18 cellular contexts compared by ENCODE assay signal in the genomic region with DNA sequence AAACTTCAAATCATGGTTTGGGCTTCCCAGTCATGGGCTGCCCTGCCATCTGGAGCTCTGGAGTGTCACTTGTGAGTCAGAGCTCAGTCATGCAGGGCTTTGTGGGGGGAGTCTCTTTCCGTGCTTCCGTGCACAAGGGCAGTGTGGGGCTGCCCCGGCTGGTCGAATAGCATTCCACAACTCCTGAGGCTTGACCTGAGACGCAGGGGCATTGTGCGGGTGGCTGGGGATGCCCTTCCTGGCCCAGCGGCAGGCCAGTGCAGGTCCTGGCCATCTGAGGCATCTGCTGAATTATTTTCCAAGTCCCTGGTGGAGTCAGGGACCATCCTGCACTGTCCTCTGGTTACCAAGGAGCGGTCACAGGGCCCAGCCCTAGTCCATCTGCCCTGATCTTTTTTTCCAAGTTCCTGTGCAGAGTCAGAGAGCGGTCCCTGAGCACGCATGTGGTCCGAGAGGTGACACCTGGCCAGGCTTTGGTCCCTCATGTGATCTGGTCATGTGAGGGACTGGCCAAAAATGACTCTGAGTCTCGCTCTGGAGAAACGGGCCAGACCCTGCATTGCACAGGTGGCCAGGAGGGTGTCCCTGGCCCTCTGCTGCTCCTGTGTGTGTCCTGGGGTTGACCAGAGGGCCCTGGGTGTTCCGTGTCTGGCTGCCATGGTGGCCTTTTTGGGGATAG.
DNase-seq lines count a peak whose midpoint lies in the region; FAIRE-seq and TF ChIP-seq lines count a peak whose summit lies in the region.
"Had no signal": no experiment of that assay in that cellular context is flagged by ENCODE, and none has a peak within 500 bp of the region (broad histone marks: within the 10 kb centered on the region; RNA-seq: fewer than 3 reads in every experiment).

No MANE protein-coding gene starts in this region.

- CTCF ChIA-PET in mammary epithelial cell (lab: Charles Lee; ENCODE audit: low non-redundant PET) = no interaction called here

- no peaks in the 10 kb centered on the region for H3K4me1 Mint-ChIP-seq in glutamatergic neuron (ENCODE audit: low read depth, unreplicated experiment)
- H3K4me1 Mint-ChIP-seq: natural killer cell had no signal

- H2BK120ac ChIP-seq in mesendoderm (ENCODE audit: low read depth, low read length) = no peak overlapping the region

- H3K9me3 Mint-ChIP-seq in glutamatergic neuron (ENCODE audit: unreplicated experiment) = peaks cover 23% of the 10 kb centered on the region

- dilution Hi-C loops in mammary epithelial cell (cut with HindIII; ENCODE audit: low sequenced_read_pairs) = no loop called here

- no peaks in the 10 kb centered on the region for H4K20me1 ChIP-seq in mammary epithelial cell (ENCODE audit: insufficient read depth, low read length)

- H3K4me3 ChIP-seq in mammary epithelial cell (replicated peaks in 1 of 3; ENCODE audit: insufficient read depth in 1 of 3, low read depth in 2 of 3, low read length in 3 of 3) = no peak overlapping the region
- no peak overlapping the region for H3K4me3 ChIP-seq in mesendoderm (ENCODE audit: low read length)
- H3K4me3 ChIP-seq: adrenal gland had no signal

- H2AFZ ChIP-seq in mammary epithelial cell (ENCODE audit: low read depth, low read length) = peak overlapping the region; percentile 51

- no peak overlapping the region for H3K56ac ChIP-seq in mesendoderm (ENCODE audit: low read length)

- no peaks in the 10 kb centered on the region for H3K79me2 ChIP-seq in mammary epithelial cell (ENCODE audit: insufficient read depth, low read length)
- no peaks in the 10 kb centered on the region for H3K79me2 ChIP-seq in mesendoderm (ENCODE audit: control insufficient read depth, insufficient read depth, low read length)

- H3K27me3 ChIP-seq in mammary epithelial cell (ENCODE audit: insufficient read depth, low read length) = no peaks in the 10 kb centered on the region
- no peaks in the 10 kb centered on the region for H3K27me3 ChIP-seq in mesendoderm (ENCODE audit: insufficient read depth, low read length, poor library complexity)
- H3K27me3 ChIP-seq: adrenal gland, foreskin keratinocyte had no signal

- H3K4me2 ChIP-seq in mammary epithelial cell (ENCODE audit: insufficient read depth, low read depth, low read length) = no peak overlapping the region
- no peak overlapping the region for H3K4me2 ChIP-seq in mesendoderm (ENCODE audit: low read length)

- FAIRE-seq in GM12892 (lab: Jason Lieb, UNC) = peak; percentile 91

- no peak overlapping the region for H3K23ac ChIP-seq in mesendoderm (ENCODE audit: low read length)

- WGBS in mammary epithelial cell (ENCODE audit: low coverage, missing lambda C conversion rate) = 66% methylated on average over 13 of the region's 14 CpGs
- WGBS in mesendoderm (ENCODE audit: extremely low coverage, insufficient coverage, low lambda C conversion rate) = no CpG with 5 or more reads among the region's 14 CpGs

- H3K4ac ChIP-seq in mesendoderm (ENCODE audit: low read depth, low read length) = no peak overlapping the region

- H3K27ac Mint-ChIP-seq in glutamatergic neuron (ENCODE audit: unreplicated experiment) = no peak overlapping the region
- H3K27ac Mint-ChIP-seq: IgD-negative memory B cell, natural killer cell had no signal

- H3K36me3 Mint-ChIP-seq in glutamatergic neuron (ENCODE audit: unreplicated experiment) = peaks cover 8% of the 10 kb centered on the region
- H3K36me3 Mint-ChIP-seq: natural killer cell had no signal

- TF ChIP-seq POLR2A in GM12892 (IDR thresholded peaks at IDR 0.05; ENCODE audit: low read depth, low read length) = no peak

- peaks cover 15% of the 10 kb centered on the region for H3K9me3 ChIP-seq in mammary epithelial cell (replicated peaks; ENCODE audit: insufficient read depth, low read length)
- H3K9me3 ChIP-seq: adrenal gland had no signal

- H3K4me1 ChIP-seq in mammary epithelial cell (ENCODE audit: insufficient read depth, low read length) (peaks cover 21% of the 10 kb centered on the region), mesendoderm (ENCODE audit: control insufficient read depth, low read depth, low read length) (no peaks in the 10 kb centered on the region)
- H3K4me1 ChIP-seq: adrenal gland, foreskin keratinocyte had no signal

- H3K9ac ChIP-seq in mammary epithelial cell (ENCODE audit: insufficient read depth, low read length) (no peak overlapping the region), mesendoderm (ENCODE audit: low read length) (no peak overlapping the region)

- H3K18ac ChIP-seq in mesendoderm (ENCODE audit: low read length) = no peak overlapping the region

- no peak overlapping the region for H2AK5ac ChIP-seq in mesendoderm (ENCODE audit: low read length)

- no peak for DNase-seq in GM12892 (ENCODE audit: insufficient read length)
- peak; percentile 84 for DNase-seq in M059J (ENCODE audit: low read depth)
- peak; percentile 79 for DNase-seq in mammary epithelial cell
- DNase-seq in renal cortical epithelial cell (ENCODE audit: low read depth) = peak; percentile 95
- no peak for DNase-seq in glutamatergic neuron
- DNase-seq in mesendoderm = no peak
- no peak for DNase-seq in NCI-H1694 (lab: John Stamatoyannopoulos, UW)
- DNase-seq: activated CD4-positive, alpha-beta T cell treated with anti-CD3 and anti-CD28 coated beads, Interleukin-2, amount 50 U/mL, for 4 hours; activated T-cell treated with anti-CD3 and anti-CD28 coated beads, Interleukin-2, amount 50 U/mL, for 4 hours; adrenal gland; C1 segment of cervical spinal cord; DND-41; foreskin keratinocyte; H7; natural killer cell; NCI-H1105; NCI-H2171 had no signal

- in situ Hi-C loops in mammary epithelial cell (cut with MboI; ENCODE audit: low sequenced_read_pairs in 2 of 2) = no loop called here

- no peaks in the 10 kb centered on the region for H3K36me3 ChIP-seq in mammary epithelial cell (ENCODE audit: insufficient read depth, low read length)
- H3K36me3 ChIP-seq in mesendoderm (ENCODE audit: control insufficient read depth, insufficient read depth, low read length) = no peaks in the 10 kb centered on the region
- H3K36me3 ChIP-seq: adrenal gland had no signal

- intact Hi-C loops in mammary epithelial cell (cut with micrococcal nuclease) = no loop called here

- no peak overlapping the region for H3K4me3 Mint-ChIP-seq in glutamatergic neuron (ENCODE audit: unreplicated experiment)
- H3K4me3 Mint-ChIP-seq: activated T-cell treated with anti-CD3 and anti-CD28 coated beads, Interleukin-2, amount 50 U/mL, for 4 hours; IgD-negative memory B cell; natural killer cell had no signal

- H3K79me1 ChIP-seq in mesendoderm (ENCODE audit: low read length) = no peaks in the 10 kb centered on the region

- no TSS peak for BruUV-seq in mammary epithelial cell (replicated peaks; lab: Mats Ljungman, UMichigan)

- TF ChIP-seq CTCF in mammary epithelial cell (conservative IDR thresholded peaks at IDR 0.05 in 1 of 2, IDR thresholded peaks at IDR 0.05 in 1 of 2; ENCODE audit: extremely low read depth in 1 of 2, insufficient read depth in 1 of 2, low read depth in 1 of 2, low read length in 2 of 2) (no peak), glutamatergic neuron (IDR thresholded peaks at IDR 0.05; ENCODE audit: partially characterized antibody, unreplicated experiment) (no peak)

- H3K27ac ChIP-seq in mammary epithelial cell (ENCODE audit: insufficient read depth, low read depth, low read length) (no peak overlapping the region), mesendoderm (ENCODE audit: low read depth, low read length) (no peak overlapping the region)
- H3K27ac ChIP-seq: adrenal gland, foreskin keratinocyte had no signal

- no peak overlapping the region for H2BK5ac ChIP-seq in mesendoderm (ENCODE audit: low read length)

- peaks cover 8% of the 10 kb centered on the region for H3K27me3 Mint-ChIP-seq in glutamatergic neuron (ENCODE audit: unreplicated experiment)

- no peak overlapping the region for H2BK15ac ChIP-seq in mesendoderm (replicated peaks; ENCODE audit: low read depth)

- no peak overlapping the region for H4K5ac ChIP-seq in mesendoderm (ENCODE audit: low read length)

- no peak overlapping the region for H4K8ac ChIP-seq in mesendoderm (ENCODE audit: low read depth, low read length)

Comparison
In these comparisons a context has a peak if more than half of its experiments do, and no peak if none do; other contexts are left out.
1. DNase-seq: peak in M059J (single experiment), mammary epithelial cell (single experiment) and renal cortical epithelial cell (single experiment); none in GM12892 (single experiment), glutamatergic neuron (single experiment), mesendoderm (single experiment) and NCI-H1694 (single experiment).